ENCODE assay signal across 1 cellular context in genomic region chr5:177516601-177517568, GRCh38.
A peak's percentile ranks its signal among the peaks of the same experiment; 100 is the strongest.
TF ChIP-seq lines count a peak whose summit lies in the region.

TSS of gene DDX41 (minus strand) at chr5:177516961. CDS start at chr5:177516945, 16 bp downstream.

TF ChIP-seq in HepG2, 621 proteins besides CTCF, POLR2A, EP300 and RAD21 (continued from another document and continues in another):
- TF ChIP-seq ARID5B (CRISPR knock-in tag; IDR thresholded peaks at IDR 0.05) (peak; percentile 66; the same call in 1 of the 2 replicates), PHF8 (CRISPR knock-in tag; IDR thresholded peaks at IDR 0.05) (peak; percentile 94), GATAD2A (CRISPR knock-in tag; IDR thresholded peaks at IDR 0.05) (peak; percentile 85), GRHL1 (CRISPR knock-in tag; conservative IDR thresholded peaks at IDR 0.05) (no peak), SMAD3 (CRISPR knock-in tag; IDR thresholded peaks at IDR 0.05) (peak; percentile 75; the same call in 1 of the 2 replicates), ZNF326 (CRISPR knock-in tag; IDR thresholded peaks at IDR 0.05; ENCODE audit: borderline replicate concordance) (no peak), PBX3 (CRISPR knock-in tag; IDR thresholded peaks at IDR 0.05; ENCODE audit: borderline replicate concordance) (no peak), CREBL2 (CRISPR knock-in tag; IDR thresholded peaks at IDR 0.05; ENCODE audit: borderline replicate concordance) (peak; percentile 13; the same call in 1 of the 2 replicates), ZBTB26 (CRISPR knock-in tag; IDR thresholded peaks at IDR 0.05; ENCODE audit: borderline replicate concordance) (peak; percentile 31; the same call in 1 of the 2 replicates), PAF1 (CRISPR knock-in tag; IDR thresholded peaks at IDR 0.05) (peak; percentile 18; the same call in 1 of the 2 replicates), THAP9 (CRISPR knock-in tag; IDR thresholded peaks at IDR 0.05; ENCODE audit: borderline replicate concordance) (peak; percentile 99), HIC2 (CRISPR knock-in tag; IDR thresholded peaks at IDR 0.05; ENCODE audit: low read depth) (peak; percentile 69; the same call in 1 of the 2 replicates), NR3C1 (CRISPR knock-in tag; IDR thresholded peaks at IDR 0.05) (no peak), ZNF562 (CRISPR knock-in tag; IDR thresholded peaks at IDR 0.05; ENCODE audit: borderline replicate concordance) (no peak), SRY (CRISPR knock-in tag; IDR thresholded peaks at IDR 0.05) (peak; percentile 83), SPEN (CRISPR knock-in tag; IDR thresholded peaks at IDR 0.05; ENCODE audit: low read depth) (peak; percentile 93), GMEB1 (CRISPR knock-in tag; IDR thresholded peaks at IDR 0.05; ENCODE audit: borderline replicate concordance) (peak; percentile 99), MAZ (IDR thresholded peaks at IDR 0.05; ENCODE audit: borderline replicate concordance, low read depth, low read length) (peak; percentile 59; the same call in 1 of the 2 replicates), MAZ (CRISPR knock-in tag; IDR thresholded peaks at IDR 0.05; ENCODE audit: low read depth) (peak; percentile 95; the same call in 1 of the 2 replicates), ZNF552 (CRISPR knock-in tag; IDR thresholded peaks at IDR 0.05; ENCODE audit: borderline replicate concordance) (peak; percentile 51; the same call in 1 of the 2 replicates), ZNF234 (CRISPR knock-in tag; conservative IDR thresholded peaks at IDR 0.05) (no peak), ZNF354B (CRISPR knock-in tag; IDR thresholded peaks at IDR 0.05) (no peak), NFYC (CRISPR knock-in tag; IDR thresholded peaks at IDR 0.05) (peak; percentile 91), THAP8 (CRISPR knock-in tag; IDR thresholded peaks at IDR 0.05; ENCODE audit: borderline replicate concordance) (no peak), ZBTB4 (CRISPR knock-in tag; IDR thresholded peaks at IDR 0.05; ENCODE audit: borderline replicate concordance) (no peak), HIVEP1 (CRISPR knock-in tag; IDR thresholded peaks at IDR 0.05) (peak; percentile 55), CEBPB (IDR thresholded peaks at IDR 0.05; ENCODE audit: borderline replicate concordance, low read depth, low read length) (no peak), ZNF138 (CRISPR knock-in tag; IDR thresholded peaks at IDR 0.05; ENCODE audit: low read depth) (peak; percentile 74; the same call in 1 of the 2 replicates), IKZF4 (CRISPR knock-in tag; IDR thresholded peaks at IDR 0.05; ENCODE audit: borderline replicate concordance, low read depth, not compliant biosample characterization) (peak; percentile 26), IKZF1 (IDR thresholded peaks at IDR 0.05) (no peak), ZNF747 (CRISPR knock-in tag; IDR thresholded peaks at IDR 0.05; ENCODE audit: borderline replicate concordance) (peak; percentile 71; the same call in 1 of the 2 replicates), ZNF251 (CRISPR knock-in tag; IDR thresholded peaks at IDR 0.05) (0 out of 2 replicates have a peak, but pooled peaks have one; percentile 15), RFX5 (IDR thresholded peaks at IDR 0.05; ENCODE audit: low read depth, low read length) (peak; percentile 97), RAD51 (IDR thresholded peaks at IDR 0.05; ENCODE audit: borderline replicate concordance) (no peak), ELF3 (CRISPR knock-in tag; IDR thresholded peaks at IDR 0.05) (peak; percentile 61), ZNF746 (CRISPR knock-in tag; IDR thresholded peaks at IDR 0.05) (no peak), ZKSCAN1 (IDR thresholded peaks at IDR 0.05; ENCODE audit: low read length) (no peak), ZNF10 (CRISPR knock-in tag; IDR thresholded peaks at IDR 0.05; ENCODE audit: borderline replicate concordance, low read depth) (no peak), THAP11 (CRISPR knock-in tag; IDR thresholded peaks at IDR 0.05) (peak; percentile 97)
